15 cellular contexts compared by ENCODE assay signal in the genomic region with DNA sequence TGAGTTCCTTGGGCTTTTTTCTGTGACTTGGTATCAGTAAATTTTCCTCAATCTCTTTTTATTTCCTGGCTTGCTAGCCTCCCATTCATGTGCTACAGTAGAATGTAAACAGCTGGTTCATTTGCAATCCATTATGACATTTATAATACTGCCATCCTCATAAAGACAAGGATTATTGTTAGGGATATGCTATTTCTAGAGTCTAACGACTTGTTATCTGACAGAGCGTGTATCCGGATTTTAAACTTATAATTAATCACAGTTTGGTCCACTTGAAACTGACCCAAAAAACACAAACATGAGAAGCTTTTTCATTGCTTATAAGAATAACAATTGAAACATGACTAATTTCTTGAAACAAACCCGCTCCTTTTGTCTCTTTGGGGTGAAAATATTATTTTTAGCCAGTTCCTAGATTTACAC.
DNase-seq lines count a peak whose midpoint lies in the region; ATAC-seq and TF ChIP-seq lines count a peak whose summit lies in the region.
"Had no signal": no experiment of that assay in that cellular context is flagged by ENCODE, and none has a peak within 500 bp of the region (broad histone marks: within the 10 kb centered on the region; RNA-seq: fewer than 3 reads in every experiment).

No MANE protein-coding gene starts in this region.

- peaks cover 25% of the 10 kb centered on the region for H3K4me1 ChIP-seq in A673 (ENCODE audit: insufficient read depth, low read length, poor library complexity, severe bottlenecking)

- peak; percentile 30 for ATAC-seq in GM18873 (IDR thresholded peaks at IDR 0.05; ENCODE audit: low FRiP score, unreplicated experiment)
- ATAC-seq in HG02981 (IDR thresholded peaks at IDR 0.05; ENCODE audit: unreplicated experiment), result no peak
- ATAC-seq: activated T-cell treated with anti-CD3 and anti-CD28 coated beads, Interleukin-2, amount 50 U/mL, for 4 hours; upper lobe of right lung had no signal

- peak; percentile 66 for DNase-seq in A673 (ENCODE audit: low spot score)
- DNase-seq in NCI-H2081 (lab: John Stamatoyannopoulos, UW), result peak; percentile 19 to 70
- peak; percentile 51 for DNase-seq in fibroblast of gingiva (ENCODE audit: low read depth)
- DNase-seq in activated T-cell treated with anti-CD3 and anti-CD28 coated beads, Interleukin-2, amount 50 U/mL, for 1 hour, result no peak
- DNase-seq in NOMO-1 treated with DMSO at 0.1 percent for 48 hours (lab: John Stamatoyannopoulos, UW; ENCODE audit: unreplicated experiment), result no peak
- DNase-seq in Ammon's horn (ENCODE audit: low spot score), result no peak
- DNase-seq: activated T-cell treated with anti-CD3 and anti-CD28 coated beads, Interleukin-2, amount 50 U/mL, for 4 hours; GM23248; NCI-H446 treated with DMSO at 0.1 percent for 48 hours; SHP77 treated with DMSO at 0.1 percent for 48 hours; stimulated activated CD4-positive, alpha-beta T cell treated with anti-CD3 and anti-CD28 coated beads, Interleukin-12 subunit alpha, Interleukin-12 subunit beta, amount 100 ng/mL, for 4 hours; upper lobe of right lung had no signal

- no peak overlapping the region for H3K4me3 ChIP-seq in A673 (ENCODE audit: low read depth, low read length, poor library complexity, severe bottlenecking)
- H3K4me3 ChIP-seq: esophagus muscularis mucosa, GM23248, upper lobe of right lung had no signal

- no TSS peak for BruUV-seq in A673 (replicated peaks; lab: Mats Ljungman, UMichigan)

- no peak for TF ChIP-seq CTCF in A673 (conservative IDR thresholded peaks at IDR 0.05; ENCODE audit: low read depth, low read length)

- no peaks in the 10 kb centered on the region for H3K9me3 ChIP-seq in A673 (ENCODE audit: low read depth, low read length, poor library complexity, severe bottlenecking)
- H3K9me3 ChIP-seq: upper lobe of right lung had no signal

- no peaks in the 10 kb centered on the region for H3K36me3 ChIP-seq in A673 (ENCODE audit: insufficient read depth, low read length, poor library complexity, severe bottlenecking)
- H3K36me3 ChIP-seq: esophagus muscularis mucosa, upper lobe of right lung had no signal

- POLR2A ChIA-PET in A673 (lab: Charles Lee; ENCODE audit: low non-redundant PET), result no interaction called here

- intact Hi-C loops in A673 (cut with micrococcal nuclease; ENCODE audit: unreplicated experiment), result no loop called here

- no peak overlapping the region for H3K27ac ChIP-seq in A673 (ENCODE audit: low read depth, low read length, poor library complexity, severe bottlenecking)
- H3K27ac ChIP-seq: esophagus muscularis mucosa, GM23248, upper lobe of right lung had no signal

- CTCF ChIA-PET in A673 (lab: Charles Lee), result no interaction called here

- peaks cover 16% of the 10 kb centered on the region for H3K27me3 ChIP-seq in A673 (replicated peaks; ENCODE audit: insufficient read depth, low read depth, low read length, poor library complexity)
- H3K27me3 ChIP-seq: esophagus muscularis mucosa, upper lobe of right lung had no signal

Comparison
In these comparisons a context has a peak if more than half of its experiments do, and no peak if none do; other contexts are left out.
1. DNase-seq: peak in A673 (single experiment), NCI-H2081 (2 of 2) and fibroblast of gingiva (single experiment); none in activated T-cell treated with anti-CD3 and anti-CD28 coated beads, Interleukin-2, amount 50 U/mL, for 1 hour (single experiment), NOMO-1 treated with DMSO at 0.1 percent for 48 hours (single experiment) and Ammon's horn (single experiment).